In the genomic region with DNA sequence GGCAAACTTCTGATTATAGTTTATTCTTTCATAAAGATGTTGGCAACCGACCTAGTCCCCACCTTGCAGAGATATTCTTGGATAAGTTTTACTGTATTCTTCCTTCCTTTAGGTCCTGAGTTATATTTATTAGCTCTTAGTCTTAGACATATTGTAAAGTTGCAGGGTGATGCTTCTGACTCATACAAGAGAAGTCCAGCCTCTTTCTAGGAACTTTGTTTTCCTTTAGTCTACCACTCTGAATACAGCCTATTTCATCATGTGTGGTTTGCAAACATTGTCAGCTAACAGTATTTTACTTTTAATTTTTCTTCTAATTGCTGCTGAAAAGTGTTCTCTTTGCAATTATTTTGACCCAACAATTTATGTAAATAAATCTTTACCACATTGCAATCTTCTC, we compare ENCODE assay signal across 15 cellular contexts.
A peak's percentile ranks its signal among the peaks of the same experiment; 100 is the strongest.
DNase-seq lines count a peak whose midpoint lies in the region; ATAC-seq, FAIRE-seq and TF ChIP-seq lines count a peak whose summit lies in the region.
"Had no signal": no experiment of that assay in that cellular context is flagged by ENCODE, and none has a peak within 500 bp of the region (broad histone marks: within the 10 kb centered on the region; RNA-seq: fewer than 3 reads in every experiment).

No MANE protein-coding gene starts in this region.

- H3K4me3 ChIP-seq in A549: no peak overlapping the region
- H3K4me3 ChIP-seq: gastrocnemius medialis had no signal

- TF ChIP-seq EP300 in A549 (IDR thresholded peaks at IDR 0.05): no peak

- peak overlapping the region; percentile 73 for H3K4me2 ChIP-seq in A549

- H3K4me1 ChIP-seq in A549: peaks cover 13% of the 10 kb centered on the region
- H3K4me1 ChIP-seq: gastrocnemius medialis had no signal

- POLR2A ChIA-PET in A549 (lab: Yijun Ruan, JAX): interaction anchor here (1.0 kb wide), 1 partner anchor 15 kb away, joined by 3 read pairs; no protein-coding TSS in a partner anchor

- TF ChIP-seq POLR2A in A549 (IDR thresholded peaks at IDR 0.05; ENCODE audit: low read length): no peak

- DNase-seq in A549 (ENCODE audit: low read depth in 1 of 2, low spot score in 1 of 2) (peak; percentile 4 to 33), HCEC 1CT (peak; percentile 71), amniotic epithelial cell (ENCODE audit: low read depth) (peak; percentile 84), fibroblast of peridontal ligament (ENCODE audit: extremely low read depth) (peak; percentile 78)
- no peak for DNase-seq in stimulated activated naive CD4-positive, alpha-beta T cell (lab: John Stamatoyannopoulos, UW)
- no peak for DNase-seq in activated T-cell treated with anti-CD3 and anti-CD28 coated beads, Interleukin-2, amount 50 U/mL, for 48 hours
- DNase-seq: ACHN, gastrocnemius medialis, islet precursor cell, NCI-H1694, NCI-H526 treated with DMSO at 0.1 percent for 48 hours, posterior cingulate gyrus, trophoblast cell had no signal

- CTCF ChIA-PET in A549 (lab: Yijun Ruan, JAX): no interaction called here

- TF ChIP-seq CTCF in A549 (IDR thresholded peaks at IDR 0.05): no peak

- peak; percentile 74 to 86; a peak in 5 of 6 replicates for ATAC-seq in A549
- no peak for ATAC-seq in HG02870 (IDR thresholded peaks at IDR 0.05; ENCODE audit: unreplicated experiment)
- no peak for ATAC-seq in GM19467 (IDR thresholded peaks at IDR 0.05; ENCODE audit: unreplicated experiment)
- ATAC-seq: gastrocnemius medialis had no signal

- peak overlapping the region; percentile 18 to 68; a peak in 4 of 6 replicates for H3K27ac ChIP-seq in A549
- H3K27ac ChIP-seq: gastrocnemius medialis had no signal

- no peak for FAIRE-seq in A549 (lab: Jason Lieb, UNC)

- WGBS in A549 (ENCODE audit: missing lambda C conversion rate): 10% methylated on average over 1 of the region's 1 CpG

- TF ChIP-seq RAD21 in A549 (conservative IDR thresholded peaks at IDR 0.05 in 1 of 2, IDR thresholded peaks at IDR 0.05 in 1 of 2): no peak

- no peaks in the 10 kb centered on the region; the same call in 2 of the 3 replicates for H3K9me3 ChIP-seq in A549

TF ChIP-seq in A549, 52 proteins besides CTCF, POLR2A, EP300 and RAD21:
- TF ChIP-seq SMC3 (IDR thresholded peaks at IDR 0.05): 0 out of 3 replicates have a peak, but pooled peaks have one; percentile 10
- no peak for TF ChIP-seq MAX (IDR thresholded peaks at IDR 0.05)
- TF ChIP-seq, protein P1, sequence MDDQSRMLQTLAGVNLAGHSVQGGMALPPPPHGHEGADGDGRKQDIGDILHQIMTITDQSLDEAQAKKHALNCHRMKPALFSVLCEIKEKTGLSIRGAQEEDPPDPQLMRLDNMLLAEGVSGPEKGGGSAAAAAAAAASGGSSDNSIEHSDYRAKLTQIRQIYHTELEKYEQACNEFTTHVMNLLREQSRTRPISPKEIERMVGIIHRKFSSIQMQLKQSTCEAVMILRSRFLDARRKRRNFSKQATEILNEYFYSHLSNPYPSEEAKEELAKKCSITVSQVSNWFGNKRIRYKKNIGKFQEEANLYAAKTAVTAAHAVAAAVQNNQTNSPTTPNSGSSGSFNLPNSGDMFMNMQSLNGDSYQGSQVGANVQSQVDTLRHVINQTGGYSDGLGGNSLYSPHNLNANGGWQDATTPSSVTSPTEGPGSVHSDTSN (IDR thresholded peaks at IDR 0.05): no peak
- peak; percentile 63 for TF ChIP-seq JUNB (IDR thresholded peaks at IDR 0.05)
- TF ChIP-seq FOSL2 (IDR thresholded peaks at IDR 0.05): peak; percentile 51; the same call in 1 of the 2 replicates
- TF ChIP-seq FOSL2 (CRISPR knock-in tag; IDR thresholded peaks at IDR 0.05): peak; percentile 62
- TF ChIP-seq CEBPB (IDR thresholded peaks at IDR 0.05): 0 out of 4 replicates have a peak, but pooled peaks have one; percentile 10 to 12

Comparison
In these comparisons a context has a peak if more than half of its experiments do, and no peak if none do; other contexts are left out.
1. ATAC-seq: peak in A549 (2 of 2); none in HG02870 (single experiment) and GM19467 (single experiment).
2. DNase-seq: peak in A549 (2 of 2), HCEC 1CT (single experiment), amniotic epithelial cell (single experiment) and fibroblast of peridontal ligament (single experiment); none in stimulated activated naive CD4-positive, alpha-beta T cell (0 of 6) and activated T-cell treated with anti-CD3 and anti-CD28 coated beads, Interleukin-2, amount 50 U/mL, for 48 hours (0 of 2).